20 cellular contexts compared by ENCODE assay signal in the genomic region with DNA sequence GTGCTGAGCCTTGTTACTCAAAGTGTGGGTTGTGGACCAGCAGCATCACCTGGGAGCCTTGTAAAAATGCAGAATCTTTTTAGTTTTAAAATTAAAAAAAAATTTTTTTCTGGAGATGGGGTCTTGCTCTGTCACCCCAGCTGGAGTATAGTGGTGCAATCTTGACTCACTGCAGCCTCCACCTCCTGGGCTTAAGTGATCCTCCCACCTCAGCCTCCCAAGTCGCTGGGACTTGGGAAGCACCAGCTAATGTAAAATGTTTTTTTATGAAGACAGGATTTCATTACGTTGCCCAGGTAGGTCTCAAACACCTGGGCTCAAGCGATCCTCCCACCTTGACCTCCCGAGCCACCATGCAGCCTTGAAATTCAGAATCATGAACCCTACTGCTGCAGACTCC. TPM values are rescaled to one million over a fixed set of nuclear protein-coding genes. Genes with fewer than 3 reads are reported as not detected.
"Had no signal": no experiment of that assay in that cellular context is flagged by ENCODE, and none has a peak within 500 bp of the region (broad histone marks: within the 10 kb centered on the region; RNA-seq: fewer than 3 reads in every experiment).

No MANE protein-coding gene starts in this region.

- FAIRE-seq: RCC 7860 had no signal

- DNase-seq: activated B cell treated with CpG ODN at 0.5 μM for 24 hours; activated CD4-positive, alpha-beta T cell treated with anti-CD3 and anti-CD28 coated beads for 1 hour; activated CD4-positive, alpha-beta T cell treated with anti-CD3 and anti-CD28 coated beads, Interleukin-2, amount 10 ng/mL, durations not matched to agents 24 days and 14 days; activated CD4-positive, alpha-beta T cell treated with anti-CD3 and anti-CD28 coated beads, Interleukin-2, amount 50 U/mL, for 48 hours; activated CD8-positive, alpha-beta memory T cell treated with anti-CD3 and anti-CD28 coated beads, Interleukin-2, amount 10 ng/mL, durations not matched to agents 7 days and 5 days; activated effector memory CD4-positive, alpha-beta T cell treated with Interleukin-2 at 50 U/mL for 16 hours; activated naive CD4-positive, alpha-beta T cell; activated T-cell treated with anti-CD3 and anti-CD28 coated beads, Interleukin-2, amount 50 U/mL, for 24 hours; aorta; MM.1S; NCI-H1105; NCI-H1436; NCI-H1694 treated with DMSO at 0.1 percent for 48 hours; NCI-H2029 treated with DMSO at 0.1 percent for 48 hours; NCI-H345; SHP77; T-helper 9 cell had no signal

- ATAC-seq: activated CD8-positive, alpha-beta memory T cell treated with anti-CD3 and anti-CD28 coated beads, Interleukin-2, amount 10 ng/mL, durations not matched to agents 7 days and 5 days had no signal

RNA-seq across cellular contexts. Expression of a gene that starts 14.4 kb away (rescaled TPM):
- total RNA-seq: activated B cell treated with CpG ODN at 0.5 μM for 24 hours; activated CD4-positive, alpha-beta T cell treated with anti-CD3 and anti-CD28 coated beads, Interleukin-2, amount 10 ng/mL, durations not matched to agents 24 days and 14 days; activated CD8-positive, alpha-beta memory T cell treated with anti-CD3 and anti-CD28 coated beads, Interleukin-2, amount 10 ng/mL, durations not matched to agents 7 days and 5 days; activated T-helper 1 cell treated with anti-CD3 and anti-CD28 coated beads, Interleukin-12 subunit alpha, Interleukin-12 subunit beta, Interleukin-2, Interleukin-4 antibody, amounts not matched to agents 30 ng/mL and 10 ng/mL and 1 ng/mL, durations not matched to agents 14 hours and 24 hours and 36 hours; aorta; SK-MEL-5 had no signal
